16 cellular contexts compared by ENCODE assay signal in the genomic region with DNA sequence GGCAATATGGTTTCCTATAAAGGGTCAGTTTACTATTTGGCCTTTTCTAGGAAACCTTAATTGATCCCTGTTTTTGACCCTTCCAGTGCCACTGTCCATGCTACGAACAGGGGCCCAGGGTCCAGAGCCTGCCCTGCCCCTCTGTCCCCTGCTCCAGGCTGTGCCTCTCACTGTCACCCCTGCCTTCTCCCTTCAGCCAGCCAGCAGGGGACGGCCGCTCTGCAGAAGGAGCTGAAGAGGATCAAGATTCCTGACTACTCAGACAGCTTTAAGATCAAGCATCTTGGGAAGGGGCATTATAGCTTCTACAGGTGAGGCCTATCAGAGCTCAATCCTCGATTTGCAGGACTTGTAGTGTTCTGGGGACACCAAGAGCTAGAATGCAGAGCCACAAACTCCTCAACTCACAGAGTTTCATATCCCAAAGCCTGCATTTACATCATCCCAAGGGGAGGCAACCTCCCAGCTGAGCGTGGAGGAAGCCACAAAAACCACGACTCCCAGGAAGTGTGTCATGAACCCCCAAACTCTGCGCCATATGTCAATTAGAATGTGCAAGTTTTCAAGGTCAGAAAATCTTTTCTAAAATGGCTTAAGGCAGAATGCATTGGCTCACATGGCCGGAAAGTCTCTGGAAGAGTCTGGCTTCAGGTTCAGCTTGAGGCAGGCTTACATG. TPM values are rescaled to one million over a fixed set of nuclear protein-coding genes. Genes with fewer than 3 reads are reported as not detected.
DNase-seq lines count a peak whose midpoint lies in the region; ATAC-seq lines count a peak whose summit lies in the region.
"Had no signal": no experiment of that assay in that cellular context is flagged by ENCODE, and none has a peak within 500 bp of the region (broad histone marks: within the 10 kb centered on the region; RNA-seq: fewer than 3 reads in every experiment).

No MANE protein-coding gene starts in this region.

- peak; percentile 67 to 72 for DNase-seq in AML-193 (lab: John Stamatoyannopoulos, UW)
- peak; percentile 17 for DNase-seq in HS-27A (ENCODE audit: low read depth)
- peak; percentile 36 for DNase-seq in UCSD-AML1 (lab: John Stamatoyannopoulos, UW; ENCODE audit: unreplicated experiment)
- peak; percentile 50 for DNase-seq in glomerular visceral epithelial cell (ENCODE audit: extremely low spot score)
- DNase-seq in hypothalamus (lab: John Stamatoyannopoulos, UW), result no peak
- no peak for DNase-seq in Right ventricle myocardium inferior (ENCODE audit: missing footprints)
- DNase-seq in left colon, result no peak
- no peak for DNase-seq in T-helper 2 cell
- DNase-seq: activated CD4-positive, alpha-beta T cell treated with anti-CD3 and anti-CD28 coated beads for 1 hour; activated T-cell treated with anti-CD3 and anti-CD28 coated beads for 4 hours; adrenal gland; gastrocnemius medialis; kidney; naive B cell had no signal

- no peak for ATAC-seq in Right ventricle myocardium inferior
- ATAC-seq in left colon, result no peak
- ATAC-seq: gastrocnemius medialis had no signal

- intact Hi-C loops in Right ventricle myocardium inferior (cut with DNase I), result no loop called here
- intact Hi-C loops in left colon (cut with DNase I, micrococcal nuclease), result no loop called here

RNA-seq across cellular contexts. Expression of a gene that starts 3.6 kb away (rescaled TPM):
- total RNA-seq in Right ventricle myocardium inferior, result not detected
- total RNA-seq in left colon, result not detected
- total RNA-seq: G401, gastrocnemius medialis, vagina had no signal

RNA-seq across cellular contexts. Expression of a gene that starts 38.8 kb away (rescaled TPM):
- total RNA-seq in Right ventricle myocardium inferior, result 0.16 TPM
- not detected for total RNA-seq in left colon
- total RNA-seq: G401 had no signal

RNA-seq across cellular contexts. Expression of a gene that starts 47.0 kb away (rescaled TPM):
- total RNA-seq in Right ventricle myocardium inferior (7.9 TPM), left colon (1 to 10 TPM in 1 of 2 donors, under 1 TPM in 1; 0.34 to 2.5 TPM)
- total RNA-seq: G401 had no signal

Comparison
In these comparisons a context has a peak if more than half of its experiments do, and no peak if none do; other contexts are left out.
1. DNase-seq: peak in AML-193 (2 of 2), HS-27A (single experiment), UCSD-AML1 (single experiment) and glomerular visceral epithelial cell (single experiment); none in hypothalamus (0 of 51), Right ventricle myocardium inferior (single experiment), left colon (0 of 2) and T-helper 2 cell (0 of 5).